11 cellular contexts compared by ENCODE assay signal in genomic region chr2:156455366-156455975, GRCh38. TPM values are rescaled to one million over a fixed set of nuclear protein-coding genes. Genes with fewer than 3 reads are reported as not detected.
DNase-seq lines count a peak whose midpoint lies in the region; ATAC-seq and TF ChIP-seq lines count a peak whose summit lies in the region.
"Had no signal": no experiment of that assay in that cellular context is flagged by ENCODE, and none has a peak within 500 bp of the region (broad histone marks: within the 10 kb centered on the region; RNA-seq: fewer than 3 reads in every experiment).

No MANE protein-coding gene starts in this region.

- peak; percentile 26 for DNase-seq in CD1c-positive myeloid dendritic cell (ENCODE audit: extremely low spot score)
- peak; percentile 50 for DNase-seq in IMR-90
- DNase-seq in foreskin fibroblast, result peak; percentile 59 to 80
- DNase-seq in Karpas-422, result no peak
- DNase-seq in right atrium auricular region (ENCODE audit: low spot score), result no peak
- DNase-seq in SW 1271 (lab: John Stamatoyannopoulos, UW), result no peak
- DNase-seq in GF-D8 (lab: John Stamatoyannopoulos, UW), result no peak
- DNase-seq: activated naive CD4-positive, alpha-beta T cell treated with anti-CD3 and anti-CD28 coated beads, Interleukin-2, amount 10 ng/mL, durations not matched to agents 7 days and 5 days; natural killer cell; NCI-H1105 had no signal

- H2BK120ac ChIP-seq in IMR-90 (ENCODE audit: low read depth, low read length), result no peak overlapping the region

- H4K20me1 ChIP-seq in IMR-90 (ENCODE audit: insufficient read depth, low read length), result no peaks in the 10 kb centered on the region
- no peaks in the 10 kb centered on the region for H4K20me1 ChIP-seq in Karpas-422 (ENCODE audit: insufficient read depth, low read depth, low read length)

- H2BK5ac ChIP-seq in IMR-90 (ENCODE audit: low read depth, low read length, poor library complexity, severe bottlenecking), result no peak overlapping the region

- H3K56ac ChIP-seq in IMR-90 (ENCODE audit: extremely low read depth, insufficient read depth, low read length), result no peak overlapping the region

- no peak overlapping the region for H4K5ac ChIP-seq in IMR-90 (ENCODE audit: low read depth, low read length)

- no peak overlapping the region for H2AFZ ChIP-seq in IMR-90 (replicated peaks; ENCODE audit: low read length, poor library complexity)
- no peak overlapping the region for H2AFZ ChIP-seq in Karpas-422 (ENCODE audit: low read length)

- peak overlapping the region in 1 of 2 experiments; percentile 19; a peak in 1 of 4 replicates for H4K8ac ChIP-seq in IMR-90 (ENCODE audit: low read depth in 2 of 2, low read length in 2 of 2)

- TF ChIP-seq POLR2A in IMR-90 (IDR thresholded peaks at IDR 0.05; ENCODE audit: low read depth, low read length), result no peak

- no peak overlapping the region for H3K18ac ChIP-seq in IMR-90 (ENCODE audit: low read depth, low read length)

- intact Hi-C loops in IMR-90 (cut with micrococcal nuclease), result no loop called here

- no peak overlapping the region for H2BK20ac ChIP-seq in IMR-90 (ENCODE audit: low read depth, low read length)

- POLR2A ChIA-PET in IMR-90 (lab: Charles Lee; ENCODE audit: unreplicated experiment), result no interaction called here

- no CpG with 5 or more reads among the region's 2 CpGs for WGBS in IMR-90 (ENCODE audit: extremely low coverage in 2 of 2, insufficient read length in 1 of 2), 2 experiments

- no peak for TF ChIP-seq RAD21 in IMR-90 (IDR thresholded peaks at IDR 0.05; ENCODE audit: low read length)

- dilution Hi-C loops in IMR-90 (cut with HindIII; ENCODE audit: low sequenced_read_pairs, unreplicated experiment), result no loop called here

- H2AK9ac ChIP-seq in IMR-90 (replicated peaks; ENCODE audit: low read depth, low read length, poor library complexity), result no peak overlapping the region

- H3K79me2 ChIP-seq in Karpas-422 (ENCODE audit: low read length), result no peaks in the 10 kb centered on the region

- H3K4me2 ChIP-seq in IMR-90 (ENCODE audit: low read depth, low read length) (no peak overlapping the region; the same call in 1 of the 2 replicates), Karpas-422 (ENCODE audit: low read depth, low read length, poor library complexity, severe bottlenecking) (no peak overlapping the region)

- H3K79me1 ChIP-seq in IMR-90 (ENCODE audit: low read depth in 1 of 2, low read length in 2 of 2), result peaks cover 41 to 51% of the 10 kb centered on the region in 2 experiments

- in situ Hi-C loops in IMR-90 (cut with MboI; ENCODE audit: low sequenced_read_pairs), result no loop called here

- no peak overlapping the region for H3K14ac ChIP-seq in IMR-90 (replicated peaks; ENCODE audit: low read depth, low read length)

- no peaks in the 10 kb centered on the region for H3K27me3 ChIP-seq in IMR-90 (ENCODE audit: control insufficient read depth, insufficient read depth, low read length)
- no peaks in the 10 kb centered on the region for H3K27me3 ChIP-seq in Karpas-422 (ENCODE audit: low read length)
- H3K27me3 ChIP-seq in right atrium auricular region, result no peaks in the 10 kb centered on the region

- H3K4me1 ChIP-seq in IMR-90 (ENCODE audit: control insufficient read depth, insufficient read depth, low read length) (peaks cover 5% of the 10 kb centered on the region), Karpas-422 (ENCODE audit: low read length) (no peaks in the 10 kb centered on the region), right atrium auricular region (peaks cover 0 to 22% of the 10 kb centered on the region in 2 donors)

- H3K27ac ChIP-seq in IMR-90 (ENCODE audit: insufficient read depth, low read length) (no peak overlapping the region), Karpas-422 (ENCODE audit: low read length) (no peak overlapping the region), right atrium auricular region (no peak overlapping the region)

- H3K23ac ChIP-seq in IMR-90 (ENCODE audit: low read depth, low read length), result no peak overlapping the region

- H3K9ac ChIP-seq in IMR-90 (ENCODE audit: low read depth, low read length) (no peak overlapping the region), Karpas-422 (ENCODE audit: low read length) (no peak overlapping the region)

- H3K9me3 ChIP-seq in IMR-90 (ENCODE audit: control insufficient read depth, insufficient read depth, low read length) (no peaks in the 10 kb centered on the region), Karpas-422 (ENCODE audit: low read length) (0 out of 2 replicates have a peak, but pooled peaks cover 7% of the 10 kb centered on the region), right atrium auricular region (no peaks in the 10 kb centered on the region)

- CTCF ChIA-PET in IMR-90 (lab: Yijun Ruan, JAX), result no interaction called here

- no peak overlapping the region for H3K4me3 ChIP-seq in IMR-90 (ENCODE audit: insufficient read depth, low read depth, low read length)
- no peak overlapping the region for H3K4me3 ChIP-seq in foreskin fibroblast (ENCODE audit: low read depth in 1 of 2, low read length in 2 of 2)
- no peak overlapping the region for H3K4me3 ChIP-seq in Karpas-422 (ENCODE audit: low read length)
- H3K4me3 ChIP-seq in right atrium auricular region, result no peak overlapping the region

- H2AK5ac ChIP-seq in IMR-90 (ENCODE audit: low read depth, low read length), result no peak overlapping the region

- H4K91ac ChIP-seq in IMR-90 (ENCODE audit: insufficient read depth, low read depth, low read length), result no peak overlapping the region

- H3K36me3 ChIP-seq in IMR-90 (ENCODE audit: control insufficient read depth, insufficient read depth, low read length) (no peaks in the 10 kb centered on the region), Karpas-422 (ENCODE audit: insufficient read depth, low read length) (no peaks in the 10 kb centered on the region), right atrium auricular region (no peaks in the 10 kb centered on the region)

- no peak overlapping the region; the same call in 2 of the 3 replicates for H2BK15ac ChIP-seq in IMR-90 (ENCODE audit: low read depth, low read length)

- H3K4ac ChIP-seq in IMR-90 (ENCODE audit: low read depth, low read length), result no peak overlapping the region

- TF ChIP-seq CTCF in IMR-90 (conservative IDR thresholded peaks at IDR 0.05; ENCODE audit: low read depth, low read length) (no peak), foreskin fibroblast (IDR thresholded peaks at IDR 0.05; ENCODE audit: low read depth, low read length) (no peak), right atrium auricular region (IDR thresholded peaks at IDR 0.05) (no peak)

- peaks cover 4% of the 10 kb centered on the region for H3K9me1 ChIP-seq in IMR-90 (ENCODE audit: insufficient read depth, low read length)

- H3K9me2 ChIP-seq in Karpas-422 (replicated peaks; ENCODE audit: insufficient read depth, low read length), result no peaks in the 10 kb centered on the region

- ATAC-seq in GM21529 (IDR thresholded peaks at IDR 0.05; ENCODE audit: unreplicated experiment) (peak; percentile 50), IMR-90 (ENCODE audit: low read depth) (peak; percentile 69)
- ATAC-seq: natural killer cell had no signal

- BruUV-seq in IMR-90 (replicated peaks; lab: Mats Ljungman, UMichigan), result no TSS peak

TF ChIP-seq in IMR-90, 13 proteins besides CTCF, POLR2A, EP300 and RAD21:
- TF ChIP-seq ELK1 (IDR thresholded peaks at IDR 0.05; ENCODE audit: borderline replicate concordance, low read depth, low read length) (no peak), RCOR1 (IDR thresholded peaks at IDR 0.05; ENCODE audit: insufficient replicate concordance, low read length) (no peak), SMC3 (IDR thresholded peaks at IDR 0.05; ENCODE audit: low read depth, low read length) (no peak), CEBPB (IDR thresholded peaks at IDR 0.05; ENCODE audit: low read depth, low read length) (no peak), BHLHE40 (IDR thresholded peaks at IDR 0.05; ENCODE audit: low read depth, low read length) (no peak), RFX5 (IDR thresholded peaks at IDR 0.05; ENCODE audit: low read depth, low read length) (no peak), MXI1 (IDR thresholded peaks at IDR 0.05; ENCODE audit: borderline replicate concordance, low read depth, low read length) (no peak), MAZ (IDR thresholded peaks at IDR 0.05; ENCODE audit: borderline replicate concordance, low read depth, low read length) (no peak), CHD1 (IDR thresholded peaks at IDR 0.05; ENCODE audit: low read depth, low read length) (no peak), MAFK (IDR thresholded peaks at IDR 0.05; ENCODE audit: low read depth, low read length) (no peak), USF2 (IDR thresholded peaks at IDR 0.05; ENCODE audit: low read depth, low read length) (no peak), FOS (IDR thresholded peaks at IDR 0.05; ENCODE audit: low read depth, low read length) (no peak), NFE2L2 (IDR thresholded peaks at IDR 0.05; ENCODE audit: low read depth, low read length) (no peak)

RNA-seq across cellular contexts. Expression of gene GPD2, which starts 19.3 kb away (rescaled TPM):
- total RNA-seq in IMR-90 (2012; rRNA removed), result 100 and 153 TPM in 2 replicates
- polyA plus RNA-seq in IMR-90 (2012; rRNA removed), result 12.0 and 20.4 TPM in 2 replicates
- polyA plus RNA-seq in IMR-90 (2012; cell fraction: cytosol; rRNA removed), result 2.3 and 4.5 TPM in 2 replicates
- polyA plus RNA-seq in IMR-90 (2012; cell fraction: nucleus; rRNA removed; ENCODE audit: low replicate concordance), result 1.8 and 9.7 TPM in 2 replicates
- not detected in 2 replicates for total RNA-seq in Karpas-422 (2014; rRNA removed; shearing (Covaris generic); ENCODE audit: low replicate concordance)
- total RNA-seq in right atrium auricular region, result 10 to 100 TPM; 14.9 to 29.1 TPM

Comparison
In these comparisons a context has a peak if more than half of its experiments do, and no peak if none do; other contexts are left out.
1. DNase-seq: peak in CD1c-positive myeloid dendritic cell (single experiment), IMR-90 (single experiment) and foreskin fibroblast (2 of 2); none in Karpas-422 (single experiment), right atrium auricular region (single experiment), SW 1271 (0 of 2) and GF-D8 (single experiment).
2. RNA of gene GPD2, which starts 19.3 kb away (total RNA-seq): 100 to 153 TPM in IMR-90 and 14.9 to 29.1 TPM in right atrium auricular region; not detected in Karpas-422; every median in the first group is over 10 times any median in the second.